Comparison of ENCODE assay signal across 17 cellular contexts in the genomic region with DNA sequence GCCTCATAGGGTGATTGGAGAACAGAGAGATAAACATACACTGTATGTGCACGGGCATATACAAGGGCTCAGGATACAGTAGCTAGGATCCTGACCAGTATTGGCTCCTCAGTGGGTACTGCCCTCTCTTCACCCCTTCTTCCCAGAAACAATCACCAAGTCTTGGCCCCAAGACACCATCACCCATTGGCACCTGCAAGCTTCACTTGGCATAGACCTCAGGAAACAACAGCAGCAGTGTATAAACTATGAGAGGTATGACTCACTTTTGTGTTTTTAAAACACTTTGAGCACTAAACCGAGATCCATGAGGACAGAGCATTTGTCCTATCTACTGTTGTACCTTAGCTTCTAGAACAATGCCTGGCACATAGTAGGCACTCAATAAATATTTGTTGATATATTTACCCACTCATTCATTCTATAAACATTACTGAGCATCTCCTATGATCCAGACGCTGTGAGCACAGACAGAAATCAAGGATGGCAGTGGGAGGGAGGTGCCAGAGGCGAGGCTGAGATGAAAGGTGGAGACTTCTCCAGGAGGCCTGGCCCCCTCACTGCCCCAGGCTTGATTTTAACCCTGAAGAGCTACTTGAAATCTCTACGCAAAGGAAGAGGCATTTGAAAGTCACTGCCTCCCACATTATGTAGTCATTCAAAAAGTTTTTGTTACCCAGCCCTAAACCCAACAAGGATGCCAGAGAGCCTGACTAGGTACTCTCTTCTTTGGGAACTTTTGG.
"Had no signal": no experiment of that assay in that cellular context is flagged by ENCODE, and none has a peak within 500 bp of the region (broad histone marks: within the 10 kb centered on the region; RNA-seq: fewer than 3 reads in every experiment).

No MANE protein-coding gene starts in this region.

- H3K9me3 ChIP-seq: vagina had no signal

- H3K27ac ChIP-seq: adrenal gland, hepatocyte, transverse colon, vagina, WERI-Rb-1 had no signal

- H3K36me3 Mint-ChIP-seq: activated naive CD4-positive, alpha-beta T cell treated with anti-CD3 and anti-CD28 coated beads, Interleukin-2, amount 50 U/mL, for 72 hours had no signal

- H3K4me3 ChIP-seq: adrenal gland, hepatocyte, lung, transverse colon, vagina had no signal

- ATAC-seq: activated naive CD4-positive, alpha-beta T cell treated with anti-CD3 and anti-CD28 coated beads, Interleukin-2, amount 50 U/mL, for 72 hours; esophagus mucosa; T-helper 17 cell had no signal

- H3K4me1 ChIP-seq: adrenal gland, transverse colon, vagina had no signal

- H3K4me2 ChIP-seq: hepatocyte had no signal

- H3K4me1 Mint-ChIP-seq: T-helper 17 cell had no signal

- H3K4me3 Mint-ChIP-seq: neural crest cell; stimulated activated naive CD8-positive, alpha-beta T cell treated with anti-CD3 and anti-CD28 coated beads, Interleukin-15, Interleukin-2, amounts not matched to agents 100 ng/mL and 50 ng/mL, for 24 hours; T-helper 17 cell had no signal

- H2AFZ ChIP-seq: hepatocyte had no signal

- H3K27ac Mint-ChIP-seq: activated naive CD4-positive, alpha-beta T cell treated with anti-CD3 and anti-CD28 coated beads, Interleukin-2, amount 50 U/mL, for 72 hours; stimulated activated naive CD8-positive, alpha-beta T cell treated with anti-CD3 and anti-CD28 coated beads, Interleukin-15, Interleukin-2, amounts not matched to agents 100 ng/mL and 50 ng/mL, for 24 hours; T-helper 17 cell had no signal

- H3K36me3 ChIP-seq: adrenal gland, transverse colon, vagina, WERI-Rb-1 had no signal

- DNase-seq: activated CD4-positive, alpha-beta T cell treated with anti-CD3 and anti-CD28 coated beads, Interleukin-2, amount 50 U/mL, for 4 hours; activated gamma-delta T cell; adrenal gland; caudate nucleus; foreskin fibroblast; islet precursor cell; stimulated activated CD4-positive, alpha-beta T cell treated with anti-CD3 and anti-CD28 coated beads, Interleukin-2, amount 100 ng/mL, for 24 hours; T-helper 17 cell; transverse colon; WERI-Rb-1 had no signal

- H3K79me2 ChIP-seq: hepatocyte had no signal

- H3K27me3 ChIP-seq: vagina had no signal
